In genomic region chr6:48611332-48611731, GRCh38 we compare ENCODE assay signal across 29 cellular contexts.
DNase-seq lines count a peak whose midpoint lies in the region; ATAC-seq and TF ChIP-seq lines count a peak whose summit lies in the region.
"Had no signal": no experiment of that assay in that cellular context is flagged by ENCODE, and none has a peak within 500 bp of the region (broad histone marks: within the 10 kb centered on the region; RNA-seq: fewer than 3 reads in every experiment).

No MANE protein-coding gene starts in this region.

- POLR2A ChIA-PET in AG04449 (lab: Yijun Ruan, JAX): no interaction called here

- H3K27me3 ChIP-seq in adrenal gland: no peaks in the 10 kb centered on the region
- H3K27me3 ChIP-seq: BLaER1 treated with 17β-estradiol and CSF1 and Interleukin-3, amounts not matched to agents 10 nM and 100 nM; foreskin keratinocyte; left lung; SJCRH30; spleen; testis; uterus had no signal

- no peak for TF ChIP-seq CTCF in AG04449 (IDR thresholded peaks at IDR 0.05; ENCODE audit: insufficient read depth, low read length, missing control alignments)
- TF ChIP-seq CTCF in cardiac fibroblast (IDR thresholded peaks at IDR 0.05; ENCODE audit: low read depth, low read length): no peak
- no peak for TF ChIP-seq CTCF in adrenal gland (IDR thresholded peaks at IDR 0.05)

- ATAC-seq in HG03045 (IDR thresholded peaks at IDR 0.05; ENCODE audit: unreplicated experiment): no peak
- ATAC-seq: activated CD4-positive, alpha-beta T cell treated with anti-CD3 and anti-CD28 coated beads for 36 hours; activated naive CD8-positive, alpha-beta T cell treated with anti-CD3 and anti-CD28 coated beads, Interleukin-2, amount 50 U/mL, for 24 hours; foreskin keratinocyte; left lung had no signal

- no peaks in the 10 kb centered on the region for H3K4me1 ChIP-seq in adrenal gland (replicated peaks in 1 of 2)
- H3K4me1 ChIP-seq: BLaER1 treated with 17β-estradiol and CSF1 and Interleukin-3, amounts not matched to agents 10 nM and 100 nM; Caco-2; left lung; spleen; testis; uterus had no signal

- intact Hi-C loops in adrenal gland (cut with DNase I): no loop called here

- WGBS in adrenal gland, 4 donors: 44 to 58% (median 52%) methylated on average over 3 of the region's 3 CpGs

- CTCF ChIA-PET in AG04449 (lab: Yijun Ruan, JAX): no interaction called here

- H3K27ac ChIP-seq in adrenal gland: no peak overlapping the region
- H3K27ac ChIP-seq: BLaER1 treated with 17β-estradiol and CSF1 and Interleukin-3, amounts not matched to agents 10 nM and 100 nM; foreskin keratinocyte; left lung; SJCRH30; spleen; testis; uterus had no signal

- no peak for TF ChIP-seq POLR2A in adrenal gland (IDR thresholded peaks at IDR 0.05)

- no peaks in the 10 kb centered on the region for H3K9me3 ChIP-seq in adrenal gland (replicated peaks in 1 of 3)
- H3K9me3 ChIP-seq: BLaER1 treated with 17β-estradiol and CSF1 and Interleukin-3, amounts not matched to agents 10 nM and 100 nM; Caco-2; SJCRH30; testis; uterus had no signal

- DNase-seq in AG04449 (ENCODE audit: low read depth, low spot score) (peak; percentile 29), M059J (ENCODE audit: low read depth) (peak; percentile 66), cardiac fibroblast (ENCODE audit: low read depth in 2 of 2) (peak; percentile 38 to 70), iris pigment epithelial cell (ENCODE audit: low read depth) (peak; percentile 69), DMS79 treated with DMSO at 0.1 percent for 48 hours (lab: John Stamatoyannopoulos, UW) (no peak), hippocampal formation (lab: John Stamatoyannopoulos, UW) (no peak), adrenal gland (no peak)
- DNase-seq: ACHN; activated CD4-positive, alpha-beta T cell treated with anti-CD3 and anti-CD28 coated beads for 36 hours; activated gamma-delta T cell treated with Interleukin-2 at 50 U/mL for 16 hours; activated naive CD8-positive, alpha-beta T cell treated with anti-CD3 and anti-CD28 coated beads, Interleukin-2, amount 50 U/mL, for 24 hours; Caco-2; DND-41; H7; Kasumi-1; left lung; naive B cell; NCI-H1105; NCI-H2081; nucleus accumbens; spleen; stimulated activated CD4-positive, alpha-beta T cell treated with anti-CD3 and anti-CD28 coated beads, Interleukin-4, amount 100 ng/mL, for 1 hour; stimulated activated naive CD4-positive, alpha-beta T cell; testis; uterus had no signal

- H3K4me3 ChIP-seq in AG04449 (ENCODE audit: low read depth, low read length) (no peak overlapping the region), cardiac fibroblast (replicated peaks in 1 of 2; ENCODE audit: low read depth in 2 of 2, low read length in 2 of 2) (no peak overlapping the region), adrenal gland (no peak overlapping the region)
- H3K4me3 ChIP-seq: BLaER1 treated with 17β-estradiol and CSF1 and Interleukin-3, amounts not matched to agents 10 nM and 100 nM; left lung; SJCRH30; spleen; testis; uterus had no signal

- H3K36me3 ChIP-seq in adrenal gland (replicated peaks in 1 of 2): no peaks in the 10 kb centered on the region
- H3K36me3 ChIP-seq: BLaER1 treated with 17β-estradiol and CSF1 and Interleukin-3, amounts not matched to agents 10 nM and 100 nM; left lung; SJCRH30; spleen; uterus had no signal

Comparison
In these comparisons a context has a peak if more than half of its experiments do, and no peak if none do; other contexts are left out.
1. DNase-seq: peak in AG04449 (single experiment), M059J (single experiment), cardiac fibroblast (2 of 2) and iris pigment epithelial cell (single experiment); none in DMS79 treated with DMSO at 0.1 percent for 48 hours (single experiment), hippocampal formation (0 of 2) and adrenal gland (0 of 7).